Comparison of ENCODE assay signal across 8 cellular contexts in genomic region chr17:80101160-80101945, GRCh38. TPM values are rescaled to one million over a fixed set of nuclear protein-coding genes. Genes with fewer than 3 reads are reported as not detected.
DNase-seq lines count a peak whose midpoint lies in the region; ATAC-seq and TF ChIP-seq lines count a peak whose summit lies in the region.

Gene GAA (plus strand): TSS chr17:80101581. CDS start chr17:80104587, 3,006 bp downstream.

- H3K9me3 ChIP-seq in PC-9 (ENCODE audit: insufficient read depth, low read depth) = no peaks in the 10 kb centered on the region
- H3K9me3 ChIP-seq in esophagus muscularis mucosa = no peaks in the 10 kb centered on the region

- TF ChIP-seq EP300 in esophagus muscularis mucosa (IDR thresholded peaks at IDR 0.05) = no peak

- H3K27ac ChIP-seq in PC-9 (no peak within 1 kb of the TSS), esophagus muscularis mucosa (replicated peaks in 1 of 4) (peak within 1 kb of the TSS; percentile 91 to 96 (median 94))

- BruUV-seq in PC-9 (replicated peaks; lab: Mats Ljungman, UMichigan) = no TSS peak

- POLR2A ChIA-PET in PC-9 (lab: Charles Lee; ENCODE audit: unreplicated experiment) = interaction anchor here (0.6 to 1.0 kb wide), 6 partner anchors 15 to 526 kb away, joined by 3 to 7 read pairs (median 4); no protein-coding TSS in a partner anchor

- H3K36me3 Mint-ChIP-seq in activated T-cell treated with anti-CD3 and anti-CD28 coated beads, Interleukin-2, amount 50 U/mL, for 4 hours (ENCODE audit: insufficient read depth) = no peaks in the 10 kb centered on the region

- TF ChIP-seq CTCF in PC-9 (conservative IDR thresholded peaks at IDR 0.05) (peak; percentile 61; the same call in 1 of the 2 replicates), esophagus muscularis mucosa (IDR thresholded peaks at IDR 0.05) (peak; percentile 88 to 97 (median 91))

- peak within 1 kb of the TSS; percentile 84 for H3K4me3 Mint-ChIP-seq in activated T-cell treated with anti-CD3 and anti-CD28 coated beads, Interleukin-2, amount 50 U/mL, for 4 hours

- DNase-seq in COR-L47 (lab: John Stamatoyannopoulos, UW) = peak; percentile 74
- DNase-seq in HuH-7 (ENCODE audit: low spot score) = peak; percentile 99
- DNase-seq in PC-9 = peak; percentile 36 to 89
- DNase-seq in activated T-cell treated with anti-CD3 and anti-CD28 coated beads, Interleukin-2, amount 50 U/mL, for 4 hours = peak; percentile 86
- no peak for DNase-seq in esophagus muscularis mucosa (ENCODE audit: extremely low spot score)
- peak; percentile 84 for DNase-seq in myocyte (ENCODE audit: low read depth)
- DNase-seq in stimulated activated CD8-positive, alpha-beta memory T cell treated with anti-CD3 and anti-CD28 coated beads, Interleukin-7, amount 100 ng/mL, for 48 hours (ENCODE audit: extremely low read depth in 1 of 2, low read depth in 1 of 2) = peak; percentile 66 to 79

- ATAC-seq in GM19468 (IDR thresholded peaks at IDR 0.05; ENCODE audit: extremely low read depth, unreplicated experiment) = peak; percentile 49
- peak; percentile 83 to 88 for ATAC-seq in activated T-cell treated with anti-CD3 and anti-CD28 coated beads, Interleukin-2, amount 50 U/mL, for 4 hours

- 0 out of 2 replicates have a peak, but pooled peaks cover 2% of the 10 kb centered on the region for H3K79me2 ChIP-seq in PC-9 (ENCODE audit: low read depth)

- H3K27me3 ChIP-seq in PC-9 (ENCODE audit: insufficient read depth, low read depth) (no peaks in the 10 kb centered on the region), esophagus muscularis mucosa (no peaks in the 10 kb centered on the region)

- peaks cover 31% of the 10 kb centered on the region for H3K4me1 Mint-ChIP-seq in activated T-cell treated with anti-CD3 and anti-CD28 coated beads, Interleukin-2, amount 50 U/mL, for 4 hours (ENCODE audit: low read depth)

- H3K4me2 ChIP-seq in PC-9 = peak within 1 kb of the TSS; percentile 95

- H3K4me1 ChIP-seq in PC-9 (replicated peaks; ENCODE audit: insufficient read depth) (no peaks in the 10 kb centered on the region), esophagus muscularis mucosa (peaks cover 14 to 41% (median 27%) of the 10 kb centered on the region in 4 donors)

- H3K36me3 ChIP-seq in PC-9 (ENCODE audit: low read depth) = no peaks in the 10 kb centered on the region
- peaks cover 0 to 8% (median 2%) of the 10 kb centered on the region in 4 donors for H3K36me3 ChIP-seq in esophagus muscularis mucosa

- H4K20me1 ChIP-seq in PC-9 (ENCODE audit: insufficient read depth) = no peaks in the 10 kb centered on the region

- H2AFZ ChIP-seq in PC-9 = peak within 1 kb of the TSS; percentile 95

- no peak for TF ChIP-seq POLR2A in esophagus muscularis mucosa (IDR thresholded peaks at IDR 0.05; ENCODE audit: low read depth)

- WGBS in esophagus muscularis mucosa = under 1% methylated on average over 21 of the region's 107 CpGs

- peaks cover 8% of the 10 kb centered on the region for H3K27me3 Mint-ChIP-seq in activated T-cell treated with anti-CD3 and anti-CD28 coated beads, Interleukin-2, amount 50 U/mL, for 4 hours (ENCODE audit: low read depth)

- intact Hi-C loops in PC-9 (cut with micrococcal nuclease; ENCODE audit: unreplicated experiment) (loop anchor here (1.0 to 5.0 kb wide), 3 partner anchors 23 to 153 kb away; partner anchors contain the start of gene EIF4A3), esophagus muscularis mucosa (cut with DNase I) (loop anchor here (5.0 kb wide), 1 partner anchor 46 kb away; the partner anchor contains the start of gene EIF4A3)

- no peaks in the 10 kb centered on the region for H3F3A ChIP-seq in PC-9 (ENCODE audit: insufficient read depth, low read depth)

- H3K9me2 ChIP-seq in PC-9 (ENCODE audit: insufficient read depth) = no peaks in the 10 kb centered on the region

- H3K9me3 Mint-ChIP-seq in activated T-cell treated with anti-CD3 and anti-CD28 coated beads, Interleukin-2, amount 50 U/mL, for 4 hours = no peaks in the 10 kb centered on the region

- CTCF ChIA-PET in PC-9 (lab: Charles Lee) = interaction anchor here (0.6 to 1.0 kb wide), 5 partner anchors 23 to 160 kb away, joined by 3 to 15 read pairs (median 3); no protein-coding TSS in a partner anchor

- H3K4me3 ChIP-seq in PC-9 = peak within 1 kb of the TSS; percentile 82
- H3K4me3 ChIP-seq in esophagus muscularis mucosa = peak within 1 kb of the TSS; percentile 85 to 97 (median 92)

RNA-seq across cellular contexts. Expression of gene GAA, which starts in this region (rescaled TPM):
- total RNA-seq in PC-9 (2021) (86.9 and 126 TPM in 2 replicates), esophagus muscularis mucosa (10 to 100 TPM; 65.4 to 84.4 (median 73.7) TPM), myocyte (120 and 168 TPM in 2 replicates)
- total RNA-seq in activated T-cell treated with anti-CD3 and anti-CD28 coated beads, Interleukin-2, amount 50 U/mL, for 4 hours = 10 to 100 TPM; 16.1 to 18.6 (median 16.7) TPM
- 67.8 TPM for polyA plus RNA-seq in myocyte (2012)
